Comparison of ENCODE assay signal across 15 cellular contexts in genomic region chr20:56429941-56430340, GRCh38. TPM values are rescaled to one million over a fixed set of nuclear protein-coding genes. Genes with fewer than 3 reads are reported as not detected.
DNase-seq lines count a peak whose midpoint lies in the region; ATAC-seq and TF ChIP-seq lines count a peak whose summit lies in the region.
"Had no signal": no experiment of that assay in that cellular context is flagged by ENCODE, and none has a peak within 500 bp of the region (broad histone marks: within the 10 kb centered on the region; RNA-seq: fewer than 3 reads in every experiment).

No MANE protein-coding gene starts in this region.

- no peak overlapping the region for H2AFZ ChIP-seq in fibroblast of lung (ENCODE audit: low read length)

- peak overlapping the region; percentile 59 for H3K4me2 ChIP-seq in fibroblast of lung (ENCODE audit: extremely low read depth, insufficient read depth, low read length)

- no peak for TF ChIP-seq CTCF in VCaP (conservative IDR thresholded peaks at IDR 0.05)
- TF ChIP-seq CTCF in fibroblast of lung (conservative IDR thresholded peaks at IDR 0.05 in 1 of 2, IDR thresholded peaks at IDR 0.05 in 1 of 2; ENCODE audit: low read depth in 1 of 2, low read length in 2 of 2), result no peak
- TF ChIP-seq CTCF in upper lobe of right lung (IDR thresholded peaks at IDR 0.05), result no peak

- ATAC-seq in upper lobe of right lung (no peak), GM21526 (IDR thresholded peaks at IDR 0.05; ENCODE audit: low FRiP score, unreplicated experiment) (no peak)
- ATAC-seq: body of pancreas, HepG2 had no signal

- CTCF ChIA-PET in activated naive CD4-positive, alpha-beta T cell treated with anti-CD3 and anti-CD28 coated beads, Interleukin-2, amount 10 ng/mL, durations not matched to agents 7 days and 5 days (lab: Charles Lee), result no interaction called here

- intact Hi-C loops in upper lobe of right lung (cut with DNase I), result no loop called here

- no peaks in the 10 kb centered on the region for H3K9me3 ChIP-seq in fibroblast of lung (ENCODE audit: control insufficient read depth, insufficient read depth, low read depth, low read length)
- H3K9me3 ChIP-seq in upper lobe of right lung, result no peaks in the 10 kb centered on the region
- H3K9me3 ChIP-seq: body of pancreas had no signal

- H3K36me3 Mint-ChIP-seq in activated naive CD4-positive, alpha-beta T cell treated with anti-CD3 and anti-CD28 coated beads, Interleukin-2, amount 10 ng/mL, durations not matched to agents 7 days and 5 days, result peaks cover 20% of the 10 kb centered on the region

- H3K27ac Mint-ChIP-seq in activated naive CD4-positive, alpha-beta T cell treated with anti-CD3 and anti-CD28 coated beads, Interleukin-2, amount 10 ng/mL, durations not matched to agents 7 days and 5 days, result peak overlapping the region; percentile 78

- DNase-seq in activated naive CD4-positive, alpha-beta T cell treated with anti-CD3 and anti-CD28 coated beads, Interleukin-2, amount 10 ng/mL, durations not matched to agents 7 days and 5 days, result no peak
- DNase-seq in activated naive CD4-positive, alpha-beta T cell treated with Interleukin-2 at 50 U/mL for 16 hours, result no peak
- DNase-seq in fibroblast of lung (ENCODE audit: low read depth in 2 of 2), result no peak
- no peak for DNase-seq in upper lobe of right lung
- DNase-seq in NCI-H1048 (lab: John Stamatoyannopoulos, UW), result no peak
- DNase-seq in AG20443 (ENCODE audit: low spot score), result no peak
- DNase-seq: body of pancreas, left ventricle myocardium superior, NCI-H187, NCI-H82 had no signal

- H3K4me1 Mint-ChIP-seq in activated naive CD4-positive, alpha-beta T cell treated with anti-CD3 and anti-CD28 coated beads, Interleukin-2, amount 10 ng/mL, durations not matched to agents 7 days and 5 days, result peaks cover 43% of the 10 kb centered on the region

- peaks cover 7% of the 10 kb centered on the region for H3K36me3 ChIP-seq in fibroblast of lung (ENCODE audit: control insufficient read depth, insufficient read depth, low read length)
- no peaks in the 10 kb centered on the region for H3K36me3 ChIP-seq in upper lobe of right lung

- no peaks in the 10 kb centered on the region for H3K27me3 Mint-ChIP-seq in activated naive CD4-positive, alpha-beta T cell treated with anti-CD3 and anti-CD28 coated beads, Interleukin-2, amount 10 ng/mL, durations not matched to agents 7 days and 5 days

- peak overlapping the region in 1 of 4 experiments; percentile 6 for H3K4me3 ChIP-seq in fibroblast of lung (replicated peaks in 1 of 4; ENCODE audit: control extremely low read depth in 1 of 4, insufficient read depth in 1 of 4, low read depth in 3 of 4, low read length in 4 of 4)
- H3K4me3 ChIP-seq in upper lobe of right lung, result no peak overlapping the region
- H3K4me3 ChIP-seq: body of pancreas had no signal

- H3K4me3 Mint-ChIP-seq in activated naive CD4-positive, alpha-beta T cell treated with anti-CD3 and anti-CD28 coated beads, Interleukin-2, amount 10 ng/mL, durations not matched to agents 7 days and 5 days, result peak overlapping the region; percentile 52

- no peak overlapping the region for H3K9ac ChIP-seq in fibroblast of lung (ENCODE audit: insufficient read depth, low read length)

- no peaks in the 10 kb centered on the region for H3K9me3 Mint-ChIP-seq in activated naive CD4-positive, alpha-beta T cell treated with anti-CD3 and anti-CD28 coated beads, Interleukin-2, amount 10 ng/mL, durations not matched to agents 7 days and 5 days

- H3K4me1 ChIP-seq in fibroblast of lung (ENCODE audit: control insufficient read depth, extremely low read depth, insufficient read depth, low read length), result peaks cover 49% of the 10 kb centered on the region
- peaks cover 37% of the 10 kb centered on the region for H3K4me1 ChIP-seq in upper lobe of right lung
- H3K4me1 ChIP-seq: body of pancreas had no signal

- H3K79me2 ChIP-seq in fibroblast of lung (ENCODE audit: control insufficient read depth, insufficient read depth, low read length), result peaks cover 38% of the 10 kb centered on the region

- H3K27ac ChIP-seq in VCaP (peak overlapping the region; percentile 50), fibroblast of lung (ENCODE audit: insufficient read depth, low read length) (peak overlapping the region; percentile 98), upper lobe of right lung (peak overlapping the region; percentile 52)
- H3K27ac ChIP-seq: body of pancreas had no signal

- H4K20me1 ChIP-seq in fibroblast of lung (ENCODE audit: control insufficient read depth, extremely low read depth, insufficient read depth, low read length), result no peaks in the 10 kb centered on the region

- H3K27me3 ChIP-seq in fibroblast of lung (ENCODE audit: control insufficient read depth, insufficient read depth, low read length), result no peaks in the 10 kb centered on the region
- H3K27me3 ChIP-seq in upper lobe of right lung, result no peaks in the 10 kb centered on the region
- H3K27me3 ChIP-seq: body of pancreas had no signal

RNA-seq across cellular contexts. Expression of gene CASS4, which starts 17.9 kb away (rescaled TPM):
- total RNA-seq in fibroblast of lung (14.9 and 17.7 TPM in 2 replicates), upper lobe of right lung (40.2 TPM)
- 63.7 and 65.8 TPM in 2 replicates for polyA plus RNA-seq in fibroblast of lung
- polyA plus RNA-seq in fibroblast of lung (2012), result 39.0 and 48.2 TPM in 2 replicates
- 84.7 and 110 TPM in 2 replicates for polyA minus RNA-seq in fibroblast of lung (ENCODE audit: low replicate concordance)
- total RNA-seq: endothelial cell of umbilical vein, osteocyte had no signal
- polyA plus RNA-seq: endothelial cell of umbilical vein had no signal

RNA-seq across cellular contexts. Expression of gene CSTF1, which starts 37.5 kb away (rescaled TPM):
- total RNA-seq in fibroblast of lung (28.8 and 31.2 TPM in 2 replicates), upper lobe of right lung (27.8 TPM)
- 55.2 and 68.6 TPM in 2 replicates for polyA plus RNA-seq in fibroblast of lung
- polyA plus RNA-seq in fibroblast of lung (2012), result 34.5 and 46.9 TPM in 2 replicates
- polyA minus RNA-seq in fibroblast of lung (ENCODE audit: low replicate concordance), result 133 and 137 TPM in 2 replicates

RNA-seq across cellular contexts. Expression of gene AURKA, which starts 37.9 kb away (rescaled TPM):
- total RNA-seq in fibroblast of lung (4.9 and 27.7 TPM in 2 replicates), upper lobe of right lung (1.5 TPM)
- polyA plus RNA-seq in fibroblast of lung, result 32.7 and 89.3 TPM in 2 replicates
- 20.4 and 60.3 TPM in 2 replicates for polyA plus RNA-seq in fibroblast of lung (2012)
- polyA minus RNA-seq in fibroblast of lung (ENCODE audit: low replicate concordance), result 5.4 and 24.1 TPM in 2 replicates

RNA-seq across cellular contexts. Expression of gene RTF2, which starts 38.5 kb away (rescaled TPM):
- total RNA-seq in fibroblast of lung, result 86.3 and 100 TPM in 2 replicates
- polyA plus RNA-seq in fibroblast of lung, result 107 and 117 TPM in 2 replicates
- polyA plus RNA-seq in fibroblast of lung (2012), result 118 and 145 TPM in 2 replicates
- polyA minus RNA-seq in fibroblast of lung (ENCODE audit: low replicate concordance), result 50.0 and 80.3 TPM in 2 replicates
- 77.4 TPM for total RNA-seq in upper lobe of right lung
